8 cellular contexts compared by ENCODE assay signal in genomic region chr20:56358600-56359211, GRCh38. TPM values are rescaled to one million over a fixed set of nuclear protein-coding genes. Genes with fewer than 3 reads are reported as not detected.
DNase-seq lines count a peak whose midpoint lies in the region; ATAC-seq and TF ChIP-seq lines count a peak whose summit lies in the region.

Gene FAM210B (plus strand): TSS chr20:56358974. CDS start chr20:56359006, 32 bp downstream.

- H3K9me3 ChIP-seq in ectodermal cell (ENCODE audit: control insufficient read depth, low read length), result no peaks in the 10 kb centered on the region
- no peaks in the 10 kb centered on the region for H3K9me3 ChIP-seq in lower lobe of right lung

- H3K4me3 ChIP-seq in BJ (ENCODE audit: low read depth, low read length) (peak within 1 kb of the TSS; percentile 86), ectodermal cell (ENCODE audit: insufficient read depth, low read depth, low read length) (peak within 1 kb of the TSS; percentile 76), lower lobe of right lung (peak within 1 kb of the TSS; percentile 95)

- H3K27me3 ChIP-seq in BJ (ENCODE audit: control insufficient read depth, insufficient read depth, low read length) (no peaks in the 10 kb centered on the region), ectodermal cell (ENCODE audit: control insufficient read depth, insufficient read depth, low read length, poor library complexity, severe bottlenecking) (peaks cover 16% of the 10 kb centered on the region), lower lobe of right lung (ENCODE audit: low read depth) (no peaks in the 10 kb centered on the region)

- ATAC-seq in GM19372 (IDR thresholded peaks at IDR 0.05; ENCODE audit: low read depth, unreplicated experiment) (peak; percentile 96), HG03520 (IDR thresholded peaks at IDR 0.05; ENCODE audit: unreplicated experiment) (peak; percentile 98), lower lobe of right lung (peak; percentile 99)

- H3K4me1 ChIP-seq in ectodermal cell (ENCODE audit: control insufficient read depth, insufficient read depth, low read length) (peaks cover 18% of the 10 kb centered on the region), lower lobe of right lung (peaks cover 14% of the 10 kb centered on the region)

- CTCF ChIA-PET in BJ (lab: Yijun Ruan, JAX), result interaction anchor here (0.6 to 1.6 kb wide), 3 partner anchors 9 to 157 kb away, joined by 3 to 6 read pairs (median 3); no protein-coding TSS in a partner anchor

- H3K36me3 ChIP-seq in BJ (ENCODE audit: control insufficient read depth, insufficient read depth, low read length) (peaks cover 4% of the 10 kb centered on the region; the same call in 1 of the 2 replicates), ectodermal cell (ENCODE audit: control insufficient read depth, insufficient read depth, low read length) (no peaks in the 10 kb centered on the region), lower lobe of right lung (peaks cover 9% of the 10 kb centered on the region)

- no peak for DNase-seq in BJ (ENCODE audit: low read depth)
- DNase-seq in NCI-H748 treated with DMSO at 0.1 percent for 48 hours (lab: John Stamatoyannopoulos, UW), result peak; percentile 57
- peak; percentile 29 to 70 for DNase-seq in activated CD8-positive, alpha-beta memory T cell treated with anti-CD3 and anti-CD28 coated beads for 1 hour (ENCODE audit: extremely low read depth in 1 of 2, low read depth in 1 of 2)
- peak; percentile 93 for DNase-seq in lower lobe of right lung
- peak; percentile 60 to 68 (median 60) for DNase-seq in stimulated activated CD4-positive, alpha-beta T cell treated with anti-CD3 and anti-CD28 coated beads, TNF-alpha, amount 100 ng/mL, for 1 hour (ENCODE audit: low read depth in 3 of 3, low spot score in 1 of 3)

- 1% methylated on average over 63 of the region's 63 CpGs for WGBS in ectodermal cell, 2 experiments

- intact Hi-C loops in lower lobe of right lung (cut with DNase I), result no loop called here

- H3K27ac ChIP-seq in ectodermal cell (ENCODE audit: insufficient read depth, low read depth, low read length, poor library complexity, severe bottlenecking), result no peak within 1 kb of the TSS
- H3K27ac ChIP-seq in lower lobe of right lung, result peak within 1 kb of the TSS; percentile 85

- POLR2A ChIA-PET in BJ (lab: Charles Lee), result interaction anchor here (0.5 kb wide), 1 partner anchor 110 kb away, joined by 3 read pairs; the partner anchor contains the start of gene RTF2

- no peak for TF ChIP-seq CTCF in BJ (IDR thresholded peaks at IDR 0.05; ENCODE audit: insufficient read depth, low read depth, low read length)
- TF ChIP-seq CTCF in lower lobe of right lung (IDR thresholded peaks at IDR 0.05), result no peak

RNA-seq across cellular contexts. Expression of gene FAM210B, which starts in this region (rescaled TPM):
- polyA plus RNA-seq in BJ (2011; rRNA removed), result 40.7 and 50.5 TPM in 2 replicates
- polyA minus RNA-seq in BJ (2011; rRNA and poly(A)+ RNA removed), result 13.3 and 17.5 TPM in 2 replicates
- 40.2 TPM for polyA plus RNA-seq in ectodermal cell (2013, experiment 1 of 4)
- polyA plus RNA-seq in ectodermal cell (2013, experiment 2 of 4), result 44.2 TPM
- polyA plus RNA-seq in ectodermal cell (2013, experiment 3 of 4), result 34.9 TPM
- 37.4 TPM for polyA plus RNA-seq in ectodermal cell (2013, experiment 4 of 4)
- 36.4 TPM for total RNA-seq in lower lobe of right lung
